In the genomic region with DNA sequence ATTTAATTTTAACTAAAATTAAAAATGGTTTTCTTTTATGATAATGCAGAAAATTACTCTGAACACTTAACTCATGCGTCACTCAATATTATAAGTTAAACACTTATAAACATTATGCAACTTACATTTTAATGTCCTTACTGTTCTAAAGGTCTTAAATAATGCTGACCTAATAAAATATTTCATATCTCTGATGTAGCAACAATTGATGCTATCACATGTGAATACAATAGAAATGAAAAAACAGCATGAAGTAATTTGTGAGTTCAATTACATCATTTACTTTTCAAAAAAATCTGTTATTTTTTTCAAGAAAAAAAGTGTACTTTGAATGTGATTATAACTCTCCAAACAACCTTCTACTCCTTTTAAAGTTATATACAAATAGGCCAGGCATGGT, we compare ENCODE assay signal across 1 cellular context.
TF ChIP-seq lines count a peak whose summit lies in the region.

No MANE protein-coding gene starts in this region.

TF ChIP-seq in K562, 482 proteins besides CTCF, POLR2A, EP300 and RAD21 (continued from another document):
- TF ChIP-seq, protein P1, sequence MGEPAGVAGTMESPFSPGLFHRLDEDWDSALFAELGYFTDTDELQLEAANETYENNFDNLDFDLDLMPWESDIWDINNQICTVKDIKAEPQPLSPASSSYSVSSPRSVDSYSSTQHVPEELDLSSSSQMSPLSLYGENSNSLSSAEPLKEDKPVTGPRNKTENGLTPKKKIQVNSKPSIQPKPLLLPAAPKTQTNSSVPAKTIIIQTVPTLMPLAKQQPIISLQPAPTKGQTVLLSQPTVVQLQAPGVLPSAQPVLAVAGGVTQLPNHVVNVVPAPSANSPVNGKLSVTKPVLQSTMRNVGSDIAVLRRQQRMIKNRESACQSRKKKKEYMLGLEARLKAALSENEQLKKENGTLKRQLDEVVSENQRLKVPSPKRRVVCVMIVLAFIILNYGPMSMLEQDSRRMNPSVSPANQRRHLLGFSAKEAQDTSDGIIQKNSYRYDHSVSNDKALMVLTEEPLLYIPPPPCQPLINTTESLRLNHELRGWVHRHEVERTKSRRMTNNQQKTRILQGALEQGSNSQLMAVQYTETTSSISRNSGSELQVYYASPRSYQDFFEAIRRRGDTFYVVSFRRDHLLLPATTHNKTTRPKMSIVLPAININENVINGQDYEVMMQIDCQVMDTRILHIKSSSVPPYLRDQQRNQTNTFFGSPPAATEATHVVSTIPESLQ (CRISPR knock-in tag; IDR thresholded peaks at IDR 0.05) = no peak
- TF ChIP-seq ILF3 (IDR thresholded peaks at IDR 0.05; ENCODE audit: borderline replicate concordance) (no peak), C11orf30 (IDR thresholded peaks at IDR 0.05; ENCODE audit: low read depth) (peak; percentile 54; the same call in 1 of the 2 replicates), DMBX1 (CRISPR knock-in tag; IDR thresholded peaks at IDR 0.05; ENCODE audit: borderline replicate concordance) (no peak), PYGO2 (tag; IDR thresholded peaks at IDR 0.05) (no peak), MAFF (IDR thresholded peaks at IDR 0.05; ENCODE audit: low read length) (peak; percentile 42; the same call in 1 of the 2 replicates), HDAC8 (tag; IDR thresholded peaks at IDR 0.05) (no peak), ZNF316 (IDR thresholded peaks at IDR 0.05) (peak; percentile 87), RBM34 (IDR thresholded peaks at IDR 0.05; ENCODE audit: borderline replicate concordance, insufficient read depth, low read length) (no peak), CEBPG (CRISPR knock-in tag; IDR thresholded peaks at IDR 0.05) (no peak), CEBPG (tag; conservative IDR thresholded peaks at IDR 0.05 in 1 of 2, IDR thresholded peaks at IDR 0.05 in 1 of 2) (peak; percentile 22 to 44; a peak in 1 of 4 replicates), ZNF134 (CRISPR knock-in tag; conservative IDR thresholded peaks at IDR 0.05) (no peak), ZNF586 (CRISPR knock-in tag; conservative IDR thresholded peaks at IDR 0.05) (no peak), ZNF696 (CRISPR knock-in tag; conservative IDR thresholded peaks at IDR 0.05) (no peak), FOXK1 (CRISPR knock-in tag; IDR thresholded peaks at IDR 0.05; ENCODE audit: borderline replicate concordance) (no peak), ATF7 (IDR thresholded peaks at IDR 0.05) (no peak)
- TF ChIP-seq, protein P2, sequence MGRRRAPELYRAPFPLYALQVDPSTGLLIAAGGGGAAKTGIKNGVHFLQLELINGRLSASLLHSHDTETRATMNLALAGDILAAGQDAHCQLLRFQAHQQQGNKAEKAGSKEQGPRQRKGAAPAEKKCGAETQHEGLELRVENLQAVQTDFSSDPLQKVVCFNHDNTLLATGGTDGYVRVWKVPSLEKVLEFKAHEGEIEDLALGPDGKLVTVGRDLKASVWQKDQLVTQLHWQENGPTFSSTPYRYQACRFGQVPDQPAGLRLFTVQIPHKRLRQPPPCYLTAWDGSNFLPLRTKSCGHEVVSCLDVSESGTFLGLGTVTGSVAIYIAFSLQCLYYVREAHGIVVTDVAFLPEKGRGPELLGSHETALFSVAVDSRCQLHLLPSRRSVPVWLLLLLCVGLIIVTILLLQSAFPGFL (CRISPR knock-in tag; IDR thresholded peaks at IDR 0.05) = no peak
- TF ChIP-seq, protein P3, sequence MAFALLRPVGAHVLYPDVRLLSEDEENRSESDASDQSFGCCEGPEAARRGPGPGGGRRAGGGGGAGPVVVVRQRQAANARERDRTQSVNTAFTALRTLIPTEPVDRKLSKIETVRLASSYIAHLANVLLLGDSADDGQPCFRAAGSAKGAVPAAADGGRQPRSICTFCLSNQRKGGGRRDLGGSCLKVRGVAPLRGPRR (CRISPR knock-in tag; IDR thresholded peaks at IDR 0.05) = no peak
